10 cellular contexts compared by ENCODE assay signal in the genomic region with DNA sequence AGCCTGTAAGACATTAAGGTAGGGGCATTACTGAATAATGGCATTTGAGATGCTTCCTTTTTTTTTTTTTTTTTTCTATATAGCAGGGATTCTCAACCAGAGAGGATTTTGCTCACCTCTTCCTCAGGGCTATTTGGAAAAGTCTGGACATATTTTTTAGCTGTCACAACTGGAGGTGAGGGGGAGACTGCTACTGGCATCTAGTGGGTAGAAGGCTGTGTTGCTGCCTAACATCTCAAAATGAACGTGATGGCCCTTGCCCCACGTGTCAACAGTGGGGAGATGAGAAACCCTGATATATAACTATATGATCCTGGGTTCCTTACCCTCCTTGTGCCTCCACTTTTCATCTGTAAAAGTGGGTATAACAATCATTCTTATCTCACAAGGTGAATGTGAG.
"Had no signal": no experiment of that assay in that cellular context is flagged by ENCODE, and none has a peak within 500 bp of the region (broad histone marks: within the 10 kb centered on the region; RNA-seq: fewer than 3 reads in every experiment).

No MANE protein-coding gene starts in this region.

- DNase-seq: activated B cell treated with CpG ODN at 0.5 μM for 24 hours; activated CD4-positive, alpha-beta T cell treated with anti-CD3 and anti-CD28 coated beads, Interleukin-2, amount 10 ng/mL, durations not matched to agents 24 days and 14 days; activated CD8-positive, alpha-beta memory T cell treated with anti-CD3 and anti-CD28 coated beads for 24 hours; activated naive CD4-positive, alpha-beta T cell treated with Interleukin-2 at 50 U/mL for 16 hours; activated naive CD8-positive, alpha-beta T cell treated with anti-CD3 and anti-CD28 coated beads, Interleukin-2, amount 50 U/mL, for 24 hours; heart left ventricle; left lung; stimulated activated CD4-positive, alpha-beta T cell treated with anti-CD3 and anti-CD28 coated beads, Interleukin-4, amount 100 ng/mL, for 1 hour; stimulated activated CD8-positive, alpha-beta memory T cell treated with anti-CD3 and anti-CD28 coated beads, Interleukin-4, amount 100 ng/mL, for 48 hours; testis had no signal

- H3K9me3 ChIP-seq: heart left ventricle, left lung, testis had no signal

- H3K36me3 ChIP-seq: heart left ventricle, left lung had no signal

- H3K4me1 ChIP-seq: heart left ventricle, left lung, testis had no signal

- ATAC-seq: activated naive CD8-positive, alpha-beta T cell treated with anti-CD3 and anti-CD28 coated beads, Interleukin-2, amount 50 U/mL, for 24 hours; heart left ventricle; left lung had no signal

- H3K27ac ChIP-seq: heart left ventricle, left lung, testis had no signal

- H3K27me3 ChIP-seq: heart left ventricle, left lung, testis had no signal

- H3K4me3 ChIP-seq: heart left ventricle, left lung, testis had no signal
